1 cellular context compared by ENCODE assay signal in the genomic region with DNA sequence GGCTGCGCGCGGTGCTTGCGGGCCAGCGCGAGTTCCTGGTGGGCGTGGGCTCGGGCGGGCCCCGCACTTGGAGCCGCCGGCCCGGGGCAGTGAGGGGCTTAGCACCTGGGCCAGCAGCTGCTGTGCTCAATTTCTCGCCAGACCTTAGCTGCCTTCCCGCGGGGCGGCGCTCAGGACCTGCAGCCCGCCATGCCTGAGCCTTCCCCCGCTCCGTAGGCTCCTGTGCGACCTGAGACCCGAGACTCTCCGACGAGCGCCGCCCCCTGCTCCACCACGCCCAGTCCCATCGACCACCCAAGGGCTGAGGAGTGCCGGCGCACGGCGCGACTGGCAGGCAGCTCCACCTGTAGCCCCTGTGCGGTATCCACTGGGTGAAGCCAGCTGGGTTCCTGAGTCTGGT.
TF ChIP-seq lines count a peak whose summit lies in the region.

No MANE protein-coding gene starts in this region.

TF ChIP-seq in GM23338, 12 proteins besides CTCF, POLR2A, EP300 and RAD21 (continued from another document):
- TF ChIP-seq, protein P1, sequence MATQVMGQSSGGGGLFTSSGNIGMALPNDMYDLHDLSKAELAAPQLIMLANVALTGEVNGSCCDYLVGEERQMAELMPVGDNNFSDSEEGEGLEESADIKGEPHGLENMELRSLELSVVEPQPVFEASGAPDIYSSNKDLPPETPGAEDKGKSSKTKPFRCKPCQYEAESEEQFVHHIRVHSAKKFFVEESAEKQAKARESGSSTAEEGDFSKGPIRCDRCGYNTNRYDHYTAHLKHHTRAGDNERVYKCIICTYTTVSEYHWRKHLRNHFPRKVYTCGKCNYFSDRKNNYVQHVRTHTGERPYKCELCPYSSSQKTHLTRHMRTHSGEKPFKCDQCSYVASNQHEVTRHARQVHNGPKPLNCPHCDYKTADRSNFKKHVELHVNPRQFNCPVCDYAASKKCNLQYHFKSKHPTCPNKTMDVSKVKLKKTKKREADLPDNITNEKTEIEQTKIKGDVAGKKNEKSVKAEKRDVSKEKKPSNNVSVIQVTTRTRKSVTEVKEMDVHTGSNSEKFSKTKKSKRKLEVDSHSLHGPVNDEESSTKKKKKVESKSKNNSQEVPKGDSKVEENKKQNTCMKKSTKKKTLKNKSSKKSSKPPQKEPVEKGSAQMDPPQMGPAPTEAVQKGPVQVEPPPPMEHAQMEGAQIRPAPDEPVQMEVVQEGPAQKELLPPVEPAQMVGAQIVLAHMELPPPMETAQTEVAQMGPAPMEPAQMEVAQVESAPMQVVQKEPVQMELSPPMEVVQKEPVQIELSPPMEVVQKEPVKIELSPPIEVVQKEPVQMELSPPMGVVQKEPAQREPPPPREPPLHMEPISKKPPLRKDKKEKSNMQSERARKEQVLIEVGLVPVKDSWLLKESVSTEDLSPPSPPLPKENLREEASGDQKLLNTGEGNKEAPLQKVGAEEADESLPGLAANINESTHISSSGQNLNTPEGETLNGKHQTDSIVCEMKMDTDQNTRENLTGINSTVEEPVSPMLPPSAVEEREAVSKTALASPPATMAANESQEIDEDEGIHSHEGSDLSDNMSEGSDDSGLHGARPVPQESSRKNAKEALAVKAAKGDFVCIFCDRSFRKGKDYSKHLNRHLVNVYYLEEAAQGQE (IDR thresholded peaks at IDR 0.05; ENCODE audit: unreplicated experiment): no peak
- no peak for TF ChIP-seq NANOG (IDR thresholded peaks at IDR 0.05; ENCODE audit: borderline replicate concordance)
- no peak for TF ChIP-seq CREB1 (CRISPR knock-in tag; IDR thresholded peaks at IDR 0.05; ENCODE audit: low read depth)
- TF ChIP-seq ZNF114 (CRISPR knock-in tag; IDR thresholded peaks at IDR 0.05): no peak
- TF ChIP-seq, protein P2, sequence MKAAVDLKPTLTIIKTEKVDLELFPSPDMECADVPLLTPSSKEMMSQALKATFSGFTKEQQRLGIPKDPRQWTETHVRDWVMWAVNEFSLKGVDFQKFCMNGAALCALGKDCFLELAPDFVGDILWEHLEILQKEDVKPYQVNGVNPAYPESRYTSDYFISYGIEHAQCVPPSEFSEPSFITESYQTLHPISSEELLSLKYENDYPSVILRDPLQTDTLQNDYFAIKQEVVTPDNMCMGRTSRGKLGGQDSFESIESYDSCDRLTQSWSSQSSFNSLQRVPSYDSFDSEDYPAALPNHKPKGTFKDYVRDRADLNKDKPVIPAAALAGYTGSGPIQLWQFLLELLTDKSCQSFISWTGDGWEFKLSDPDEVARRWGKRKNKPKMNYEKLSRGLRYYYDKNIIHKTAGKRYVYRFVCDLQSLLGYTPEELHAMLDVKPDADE (IDR thresholded peaks at IDR 0.05): no peak
- TF ChIP-seq, protein P3, sequence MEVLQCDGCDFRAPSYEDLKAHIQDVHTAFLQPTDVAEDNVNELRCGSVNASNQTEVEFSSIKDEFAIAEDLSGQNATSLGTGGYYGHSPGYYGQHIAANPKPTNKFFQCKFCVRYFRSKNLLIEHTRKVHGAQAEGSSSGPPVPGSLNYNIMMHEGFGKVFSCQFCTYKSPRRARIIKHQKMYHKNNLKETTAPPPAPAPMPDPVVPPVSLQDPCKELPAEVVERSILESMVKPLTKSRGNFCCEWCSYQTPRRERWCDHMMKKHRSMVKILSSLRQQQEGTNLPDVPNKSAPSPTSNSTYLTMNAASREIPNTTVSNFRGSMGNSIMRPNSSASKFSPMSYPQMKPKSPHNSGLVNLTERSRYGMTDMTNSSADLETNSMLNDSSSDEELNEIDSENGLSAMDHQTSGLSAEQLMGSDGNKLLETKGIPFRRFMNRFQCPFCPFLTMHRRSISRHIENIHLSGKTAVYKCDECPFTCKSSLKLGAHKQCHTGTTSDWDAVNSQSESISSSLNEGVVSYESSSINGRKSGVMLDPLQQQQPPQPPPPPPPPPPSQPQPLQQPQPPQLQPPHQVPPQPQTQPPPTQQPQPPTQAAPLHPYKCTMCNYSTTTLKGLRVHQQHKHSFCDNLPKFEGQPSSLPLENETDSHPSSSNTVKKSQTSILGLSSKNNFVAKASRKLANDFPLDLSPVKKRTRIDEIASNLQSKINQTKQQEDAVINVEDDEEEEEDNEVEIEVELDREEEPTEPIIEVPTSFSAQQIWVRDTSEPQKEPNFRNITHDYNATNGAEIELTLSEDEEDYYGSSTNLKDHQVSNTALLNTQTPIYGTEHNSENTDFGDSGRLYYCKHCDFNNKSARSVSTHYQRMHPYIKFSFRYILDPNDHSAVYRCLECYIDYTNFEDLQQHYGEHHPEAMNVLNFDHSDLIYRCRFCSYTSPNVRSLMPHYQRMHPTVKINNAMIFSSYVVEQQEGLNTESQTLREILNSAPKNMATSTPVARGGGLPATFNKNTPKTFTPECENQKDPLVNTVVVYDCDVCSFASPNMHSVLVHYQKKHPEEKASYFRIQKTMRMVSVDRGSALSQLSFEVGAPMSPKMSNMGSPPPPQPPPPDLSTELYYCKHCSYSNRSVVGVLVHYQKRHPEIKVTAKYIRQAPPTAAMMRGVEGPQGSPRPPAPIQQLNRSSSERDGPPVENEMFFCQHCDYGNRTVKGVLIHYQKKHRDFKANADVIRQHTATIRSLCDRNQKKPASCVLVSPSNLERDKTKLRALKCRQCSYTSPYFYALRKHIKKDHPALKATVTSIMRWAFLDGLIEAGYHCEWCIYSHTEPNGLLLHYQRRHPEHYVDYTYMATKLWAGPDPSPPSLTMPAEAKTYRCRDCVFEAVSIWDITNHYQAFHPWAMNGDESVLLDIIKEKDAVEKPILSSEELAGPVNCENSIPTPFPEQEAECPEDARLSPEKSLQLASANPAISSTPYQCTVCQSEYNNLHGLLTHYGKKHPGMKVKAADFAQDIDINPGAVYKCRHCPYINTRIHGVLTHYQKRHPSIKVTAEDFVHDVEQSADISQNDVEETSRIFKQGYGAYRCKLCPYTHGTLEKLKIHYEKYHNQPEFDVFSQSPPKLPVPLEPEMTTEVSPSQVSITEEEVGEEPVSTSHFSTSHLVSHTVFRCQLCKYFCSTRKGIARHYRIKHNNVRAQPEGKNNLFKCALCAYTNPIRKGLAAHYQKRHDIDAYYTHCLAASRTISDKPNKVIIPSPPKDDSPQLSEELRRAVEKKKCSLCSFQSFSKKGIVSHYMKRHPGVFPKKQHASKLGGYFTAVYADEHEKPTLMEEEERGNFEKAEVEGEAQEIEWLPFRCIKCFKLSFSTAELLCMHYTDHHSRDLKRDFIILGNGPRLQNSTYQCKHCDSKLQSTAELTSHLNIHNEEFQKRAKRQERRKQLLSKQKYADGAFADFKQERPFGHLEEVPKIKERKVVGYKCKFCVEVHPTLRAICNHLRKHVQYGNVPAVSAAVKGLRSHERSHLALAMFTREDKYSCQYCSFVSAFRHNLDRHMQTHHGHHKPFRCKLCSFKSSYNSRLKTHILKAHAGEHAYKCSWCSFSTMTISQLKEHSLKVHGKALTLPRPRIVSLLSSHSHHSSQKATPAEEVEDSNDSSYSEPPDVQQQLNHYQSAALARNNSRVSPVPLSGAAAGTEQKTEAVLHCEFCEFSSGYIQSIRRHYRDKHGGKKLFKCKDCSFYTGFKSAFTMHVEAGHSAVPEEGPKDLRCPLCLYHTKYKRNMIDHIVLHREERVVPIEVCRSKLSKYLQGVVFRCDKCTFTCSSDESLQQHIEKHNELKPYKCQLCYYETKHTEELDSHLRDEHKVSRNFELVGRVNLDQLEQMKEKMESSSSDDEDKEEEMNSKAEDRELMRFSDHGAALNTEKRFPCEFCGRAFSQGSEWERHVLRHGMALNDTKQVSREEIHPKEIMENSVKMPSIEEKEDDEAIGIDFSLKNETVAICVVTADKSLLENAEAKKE (CRISPR knock-in tag; IDR thresholded peaks at IDR 0.05): no peak
- TF ChIP-seq STAT1 (IDR thresholded peaks at IDR 0.05; ENCODE audit: unreplicated experiment): no peak
